8 cellular contexts compared by ENCODE assay signal in the genomic region with DNA sequence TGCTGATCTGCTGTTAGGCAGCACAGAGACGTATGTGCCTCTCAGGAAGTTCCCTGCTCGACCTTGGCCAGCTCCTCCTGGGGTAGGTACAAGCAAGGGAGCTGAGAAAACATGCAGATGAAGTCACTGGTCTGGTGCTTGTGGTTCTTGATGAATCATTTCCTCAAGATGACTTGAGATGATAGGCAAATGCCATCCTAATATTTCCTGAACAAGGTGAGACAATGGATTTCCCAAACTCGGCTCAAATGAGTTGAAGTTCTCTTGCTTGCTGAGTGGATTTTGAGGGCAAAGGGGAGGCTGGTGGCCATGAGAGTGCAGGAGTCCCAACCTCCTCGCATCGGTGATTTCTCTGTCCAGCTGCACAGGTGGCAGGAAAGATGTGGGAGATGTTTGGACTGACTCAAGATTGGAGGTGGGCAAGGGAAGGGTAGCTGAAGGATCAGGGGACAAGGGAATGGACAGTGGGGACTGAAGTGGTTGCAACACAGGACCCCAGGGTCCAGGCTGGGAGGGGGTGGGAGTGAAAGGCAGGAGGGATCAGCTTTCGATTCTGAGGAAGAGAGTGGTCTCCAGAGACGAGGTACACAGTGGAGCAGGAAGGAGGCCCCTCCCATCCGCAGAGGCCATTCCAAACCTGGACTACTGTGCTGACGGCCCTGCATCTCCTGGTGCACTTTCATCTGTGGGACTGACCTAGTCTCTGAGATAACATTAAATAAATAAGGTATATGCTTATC.
DNase-seq lines count a peak whose midpoint lies in the region; ATAC-seq and TF ChIP-seq lines count a peak whose summit lies in the region.

No MANE protein-coding gene starts in this region.

- no peak overlapping the region for H3K4ac ChIP-seq in neuronal stem cell (ENCODE audit: low read length)

- H2AFZ ChIP-seq in GM23248 (no peak overlapping the region), neuronal stem cell (ENCODE audit: low read length) (no peak overlapping the region)

- no peaks in the 10 kb centered on the region for H3K27me3 Mint-ChIP-seq in T-helper 17 cell

- peaks cover 14% of the 10 kb centered on the region for H3K36me3 Mint-ChIP-seq in T-helper 17 cell (ENCODE audit: low read depth)

- ATAC-seq in T-helper 17 cell (peak; percentile 78), HG02981 (IDR thresholded peaks at IDR 0.05; ENCODE audit: unreplicated experiment) (no peak)

- H3K27ac ChIP-seq in GM23248 (peak overlapping the region; percentile 40), coronary artery (peak overlapping the region; percentile 50 to 81), neuronal stem cell (replicated peaks; ENCODE audit: low read length) (no peak overlapping the region)

- H3K14ac ChIP-seq in neuronal stem cell (ENCODE audit: low read length) = no peak overlapping the region

- H3K4me1 ChIP-seq in GM23248 (ENCODE audit: insufficient read depth) (peaks cover 45% of the 10 kb centered on the region), neuronal stem cell (ENCODE audit: control insufficient read depth in 2 of 2, insufficient read depth in 1 of 2, low read depth in 1 of 2, low read length in 2 of 2) (peaks cover 6 to 22% of the 10 kb centered on the region in 2 donors)

- no peak overlapping the region for H2AK5ac ChIP-seq in neuronal stem cell (ENCODE audit: low read depth, low read length)

- DNase-seq in GM23248 = peak; percentile 86
- peak in 1 of 3 donors; percentile 21 for DNase-seq in T-helper 17 cell
- no peak for DNase-seq in coronary artery (ENCODE audit: low spot score)
- peak; percentile 93 for DNase-seq in non-pigmented ciliary epithelial cell (ENCODE audit: low read depth)
- no peak for DNase-seq in neuronal stem cell (ENCODE audit: low spot score)
- DNase-seq in NCI-H510A treated with DMSO at 0.1 percent for 48 hours (lab: John Stamatoyannopoulos, UW) = no peak
- no peak for DNase-seq in NCI-H1105 (lab: John Stamatoyannopoulos, UW)

- H3K18ac ChIP-seq in neuronal stem cell (ENCODE audit: low read length) = no peak overlapping the region

- H3K4me3 ChIP-seq in GM23248 (no peak overlapping the region), coronary artery (no peak overlapping the region), neuronal stem cell (ENCODE audit: low read length in 2 of 2) (no peak overlapping the region)

- H3K79me2 ChIP-seq in GM23248 (ENCODE audit: insufficient read depth) = 0 out of 2 replicates have a peak, but pooled peaks cover 5% of the 10 kb centered on the region

- peaks cover 30% of the 10 kb centered on the region for H3K4me1 Mint-ChIP-seq in T-helper 17 cell

- H3K4me2 ChIP-seq in GM23248 (ENCODE audit: unreplicated experiment) (peak overlapping the region; percentile 16), neuronal stem cell (ENCODE audit: insufficient read depth, low read length, poor library complexity, severe bottlenecking) (no peak overlapping the region)

- no peaks in the 10 kb centered on the region for H3K9me3 ChIP-seq in GM23248 (ENCODE audit: low read depth)
- no peaks in the 10 kb centered on the region for H3K9me3 ChIP-seq in T-helper 17 cell (ENCODE audit: control insufficient read depth, low read length, poor library complexity, severe bottlenecking)
- H3K9me3 ChIP-seq in neuronal stem cell (replicated peaks in 1 of 2; ENCODE audit: control insufficient read depth in 2 of 2, insufficient read depth in 1 of 2, low read depth in 1 of 2, low read length in 2 of 2) = no peaks in the 10 kb centered on the region

- H3K27me3 ChIP-seq in GM23248 (replicated peaks; ENCODE audit: insufficient read depth) (no peaks in the 10 kb centered on the region), neuronal stem cell (ENCODE audit: control insufficient read depth in 3 of 3, insufficient read depth in 3 of 3, low read depth in 1 of 3, low read length in 3 of 3) (no peaks in the 10 kb centered on the region)

- H2BK5ac ChIP-seq in neuronal stem cell (ENCODE audit: low read length) = no peak overlapping the region

- no peak for TF ChIP-seq CTCF in coronary artery (IDR thresholded peaks at IDR 0.05)

- H3F3A ChIP-seq in GM23248 (ENCODE audit: insufficient read depth) = peaks cover 71% of the 10 kb centered on the region

- H3K23ac ChIP-seq in neuronal stem cell (ENCODE audit: low read depth, low read length, poor library complexity) = no peak overlapping the region

- in situ Hi-C loops in GM23248 (cut with MboI) = no loop called here

- H3K79me1 ChIP-seq in neuronal stem cell (ENCODE audit: low read depth, low read length) = no peaks in the 10 kb centered on the region

- no peak overlapping the region for H2BK12ac ChIP-seq in neuronal stem cell (ENCODE audit: low read length)

- H3K4me3 Mint-ChIP-seq in T-helper 17 cell = peak overlapping the region; percentile 76

- no peak overlapping the region for H2BK120ac ChIP-seq in neuronal stem cell (ENCODE audit: low read depth, low read length)

- H3K27ac Mint-ChIP-seq in T-helper 17 cell = peak overlapping the region; percentile 91

- no peaks in the 10 kb centered on the region for H3K9me2 ChIP-seq in GM23248 (ENCODE audit: insufficient read depth)

- H2BK15ac ChIP-seq in neuronal stem cell (ENCODE audit: low read length) = no peak overlapping the region

- no peak overlapping the region for H4K8ac ChIP-seq in neuronal stem cell (ENCODE audit: low read depth, low read length)

- no peaks in the 10 kb centered on the region for H4K20me1 ChIP-seq in GM23248 (ENCODE audit: insufficient read depth)

- H3K9ac ChIP-seq in GM23248 (no peak overlapping the region), neuronal stem cell (ENCODE audit: low read depth, low read length, poor library complexity) (no peak overlapping the region)

- no peak overlapping the region for H4K91ac ChIP-seq in neuronal stem cell (ENCODE audit: low read depth, low read length, poor library complexity)

- 48 to 50% methylated on average over 9 of the region's 9 CpGs for WGBS in GM23248 (ENCODE audit: low coverage in 1 of 2, low lambda C conversion rate in 2 of 2, missing lambda C conversion rate in 2 of 2), 2 experiments
- no CpG with 5 or more reads among the region's 9 CpGs for WGBS in neuronal stem cell (ENCODE audit: extremely low coverage in 2 of 2, insufficient read length in 2 of 2, insufficient replicate concordance in 1 of 2), 2 donors

- H3K36me3 ChIP-seq in GM23248 (ENCODE audit: low read depth) (peaks cover 32% of the 10 kb centered on the region), neuronal stem cell (replicated peaks in 1 of 2; ENCODE audit: control insufficient read depth in 2 of 2, insufficient read depth in 2 of 2, low read length in 2 of 2) (peaks cover 24 to 100% of the 10 kb centered on the region in 2 donors)

Comparison
In these comparisons a context has a peak if more than half of its experiments do, and no peak if none do; other contexts are left out.
1. DNase-seq: peak in GM23248 (single experiment) and non-pigmented ciliary epithelial cell (single experiment); none in coronary artery (single experiment), neuronal stem cell (single experiment), NCI-H510A treated with DMSO at 0.1 percent for 48 hours (single experiment) and NCI-H1105 (single experiment).